Comparison of ENCODE assay signal across 8 cellular contexts in the genomic region with DNA sequence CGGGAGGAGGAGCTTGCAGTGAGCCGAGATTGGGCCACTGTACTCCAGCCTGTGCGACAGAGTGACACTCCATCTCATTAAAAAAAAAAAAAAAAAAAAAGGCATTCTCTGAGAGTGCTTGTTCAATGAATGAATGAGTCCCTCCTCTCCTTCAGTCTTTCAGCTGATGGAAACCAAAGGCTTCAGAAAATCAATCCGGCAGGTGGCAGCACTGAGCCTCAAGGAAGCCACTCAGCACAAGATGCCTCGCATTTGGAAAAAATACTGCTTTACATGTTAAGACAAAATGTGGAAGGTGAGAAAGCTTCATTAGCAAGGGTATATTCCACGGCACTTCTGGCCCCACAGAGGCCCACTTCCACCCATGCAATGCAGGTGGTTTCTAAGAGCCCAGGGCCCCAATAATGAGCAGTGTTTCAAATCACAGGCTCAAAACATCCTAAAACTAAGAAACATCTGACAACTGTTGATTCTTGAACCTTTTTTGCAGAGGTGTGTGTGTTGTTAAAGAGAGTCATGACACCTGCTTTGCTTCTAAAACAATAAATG. TPM values are rescaled to one million over a fixed set of nuclear protein-coding genes. Genes with fewer than 3 reads are reported as not detected.
A peak's percentile ranks its signal among the peaks of the same experiment; 100 is the strongest.
DNase-seq lines count a peak whose midpoint lies in the region; ATAC-seq, FAIRE-seq and TF ChIP-seq lines count a peak whose summit lies in the region.

No MANE protein-coding gene starts in this region.

- peak overlapping the region; percentile 21 to 94 (median 90) for H3K27ac Mint-ChIP-seq in naive B cell

- no peaks in the 10 kb centered on the region for H3K27me3 Mint-ChIP-seq in naive B cell

- no peaks in the 10 kb centered on the region for H3K9me3 ChIP-seq in OCI-LY3 (ENCODE audit: insufficient read depth, low read length)

- H3K79me2 ChIP-seq in OCI-LY3 (ENCODE audit: low read length) = peaks cover 61% of the 10 kb centered on the region

- H3K4me1 Mint-ChIP-seq in naive B cell = peaks cover 33 to 81% (median 46%) of the 10 kb centered on the region in 3 donors

- DNase-seq in D721Med (ENCODE audit: insufficient read length, low spot score) (peak; percentile 71), KBM-7 (peak; percentile 96), activated T-cell treated with anti-CD3 and anti-CD28 coated beads for 1 hour (ENCODE audit: low read depth) (peak; percentile 92), epithelial cell of prostate (ENCODE audit: low read depth, low spot score) (peak; percentile 12), naive B cell (peak; percentile 81)
- peak; percentile 54 to 79 for DNase-seq in stimulated activated CD8-positive, alpha-beta memory T cell treated with anti-CD3 and anti-CD28 coated beads, Interleukin-7, amount 100 ng/mL, for 48 hours (ENCODE audit: extremely low read depth in 1 of 2, low read depth in 1 of 2)

- H4K20me1 ChIP-seq in OCI-LY3 (ENCODE audit: insufficient read depth, low read length) = peaks cover 15% of the 10 kb centered on the region; the same call in 1 of the 2 replicates

- H3K36me3 Mint-ChIP-seq in naive B cell = peaks cover 0 to 21% of the 10 kb centered on the region in 2 donors

- ATAC-seq in naive B cell (ENCODE audit: low read depth in 2 of 2) (peak; percentile 72 to 85), HG02973 (IDR thresholded peaks at IDR 0.05; ENCODE audit: unreplicated experiment) (no peak)

- in situ Hi-C loops in KBM-7 (cut with MboI; ENCODE audit: low pct_unique_long_range_greater_than_20kb, low sequenced_read_pairs) = no loop called here

- H3K4me1 ChIP-seq in OCI-LY3 (ENCODE audit: low read length) = peaks cover 36% of the 10 kb centered on the region

- TF ChIP-seq CTCF in D721Med (IDR thresholded peaks at IDR 0.05; ENCODE audit: insufficient read depth, missing control alignments) (peak; percentile 96), OCI-LY3 (IDR thresholded peaks at IDR 0.05; ENCODE audit: low read depth, low read length) (peak; percentile 72)

- no peak overlapping the region; the same call in 1 of the 2 replicates for H3K9ac ChIP-seq in OCI-LY3 (ENCODE audit: low read length)

- no peak overlapping the region for H3K4me3 ChIP-seq in OCI-LY3 (ENCODE audit: low read length)

- no peaks in the 10 kb centered on the region for H3K9me3 Mint-ChIP-seq in naive B cell

- FAIRE-seq in D721Med (lab: Jason Lieb, UNC) = no peak

- H3K36me3 ChIP-seq in OCI-LY3 (replicated peaks; ENCODE audit: low read depth, low read length) = peaks cover 46% of the 10 kb centered on the region

- H3K4me2 ChIP-seq in OCI-LY3 (ENCODE audit: low read length) = peak overlapping the region; percentile 39

- H3K27me3 ChIP-seq in OCI-LY3 (ENCODE audit: low read depth, low read length) = no peaks in the 10 kb centered on the region

- H3K27ac ChIP-seq in OCI-LY3 (ENCODE audit: low read length) (peak overlapping the region; percentile 71), epithelial cell of prostate (no peak overlapping the region)

- H3K4me3 Mint-ChIP-seq in naive B cell = peak overlapping the region; percentile 19 to 84 (median 66)

- no peak overlapping the region for H2AFZ ChIP-seq in OCI-LY3 (ENCODE audit: low read depth, low read length)

RNA-seq across cellular contexts. Expression of a gene that starts 33.9 kb away (rescaled TPM):
- 10 to 100 TPM; 26.1 to 41.8 (median 31.3) TPM for polyA plus RNA-seq in naive B cell (ENCODE audit: low read depth in 6 of 6)

RNA-seq across cellular contexts. Expression of a gene that starts 52.1 kb away (rescaled TPM):
- polyA plus RNA-seq in naive B cell (ENCODE audit: low read depth in 6 of 6) = 100 to 1,000 TPM in 5 of 6 donors, 10 to 100 TPM in 1; 95.1 to 133 (median 105) TPM

Comparison
In these comparisons a context has a peak if more than half of its experiments do, and no peak if none do; other contexts are left out.
1. DNase-seq: peak in every context shown above with its lines; median percentile 96 in KBM-7; 92 in activated T-cell treated with anti-CD3 and anti-CD28 coated beads for 1 hour; 81 in naive B cell; 71 in D721Med; 66 in stimulated activated CD8-positive, alpha-beta memory T cell treated with anti-CD3 and anti-CD28 coated beads, Interleukin-7, amount 100 ng/mL, for 48 hours; 12 in epithelial cell of prostate.